Comparison of ENCODE assay signal across 8 cellular contexts in genomic region chr9:12775373-12775962, GRCh38. TPM values are rescaled to one million over a fixed set of nuclear protein-coding genes. Genes with fewer than 3 reads are reported as not detected.
A peak's percentile ranks its signal among the peaks of the same experiment; 100 is the strongest.
DNase-seq lines count a peak whose midpoint lies in the region; ATAC-seq, FAIRE-seq and TF ChIP-seq lines count a peak whose summit lies in the region.

No MANE protein-coding gene starts in this region.

- no peak overlapping the region for H3K27ac ChIP-seq in GM23338 (ENCODE audit: low read depth)
- peak overlapping the region; percentile 66 to 94 (median 80) for H3K27ac ChIP-seq in pancreas

- 0 out of 2 replicates have a peak, but pooled peaks cover 3% of the 10 kb centered on the region for H3K4me1 ChIP-seq in GM23338 (ENCODE audit: insufficient read depth)
- peaks cover 0 to 7% (median 4%) of the 10 kb centered on the region in 3 donors for H3K4me1 ChIP-seq in pancreas

- no peaks in the 10 kb centered on the region for H3F3A ChIP-seq in GM23338 (replicated peaks; ENCODE audit: low read depth)

- H3K79me2 ChIP-seq in GM23338 (replicated peaks; ENCODE audit: insufficient read depth), result no peaks in the 10 kb centered on the region

- H3K36me3 ChIP-seq in GM23338 (ENCODE audit: insufficient read depth) (no peaks in the 10 kb centered on the region), pancreas (no peaks in the 10 kb centered on the region)

- peaks cover 2% of the 10 kb centered on the region; the same call in 1 of the 3 replicates for H3K4me1 Mint-ChIP-seq in GM23338

- no peak for FAIRE-seq in pancreas (lab: Jason Lieb, UNC)

- H3K4me3 ChIP-seq in AG10803 (ENCODE audit: low read length) (peak overlapping the region; percentile 70), GM23338 (peak overlapping the region; percentile 87), pancreas (peak overlapping the region; percentile 50 to 72 (median 63))

- WGBS in pancreas, 2 donors, result 0 to 1% methylated on average over 31 to 37 of the region's 37 CpGs

- no peaks in the 10 kb centered on the region for H3K9me3 Mint-ChIP-seq in GM23338

- H3K9me3 ChIP-seq in pancreas, result no peaks in the 10 kb centered on the region

- intact Hi-C loops in pancreas (cut with DNase I), result no loop called here

- H3K9me2 ChIP-seq in GM23338 (ENCODE audit: insufficient read depth), result no peaks in the 10 kb centered on the region

- H3K27ac Mint-ChIP-seq in GM23338, result no peak overlapping the region

- DNase-seq in AG10803 (ENCODE audit: low read depth), result no peak
- peak; percentile 50 for DNase-seq in GM23338 (ENCODE audit: low spot score)
- peak; percentile 17 for DNase-seq in SK-N-DZ (ENCODE audit: low spot score)
- peak; percentile 58 for DNase-seq in globus pallidus (ENCODE audit: low spot score)
- peak in 3 of 6 donors; percentile 36 to 67 (median 55) for DNase-seq in pancreas
- no peak for DNase-seq in NCI-H2081 treated with DMSO at 0.1 percent for 48 hours (lab: John Stamatoyannopoulos, UW)
- no peak for DNase-seq in SIG-M5 treated with dmso at 0.1 percent for 504 hours (lab: John Stamatoyannopoulos, UW; ENCODE audit: unreplicated experiment)

- no peaks in the 10 kb centered on the region for H4K20me1 ChIP-seq in GM23338 (replicated peaks; ENCODE audit: insufficient read depth)

- TF ChIP-seq CTCF in AG10803 (conservative IDR thresholded peaks at IDR 0.05; ENCODE audit: low read length), result no peak; the same call in 1 of the 2 replicates
- no peak for TF ChIP-seq CTCF in GM23338 (conservative IDR thresholded peaks at IDR 0.05; ENCODE audit: low read depth in 2 of 2)
- TF ChIP-seq CTCF in pancreas (IDR thresholded peaks at IDR 0.05), result no peak

- H3K4me2 ChIP-seq in GM23338, result peak overlapping the region; percentile 89

- ATAC-seq in GM23338, result peak; percentile 52
- peak; percentile 6 to 72 (median 44) for ATAC-seq in pancreas
- ATAC-seq in GM21723 (IDR thresholded peaks at IDR 0.05; ENCODE audit: unreplicated experiment), result no peak

- no peaks in the 10 kb centered on the region for H3K36me3 Mint-ChIP-seq in GM23338 (ENCODE audit: low read depth)

- H2AFZ ChIP-seq in GM23338, result peak overlapping the region; percentile 19

- H3K27me3 ChIP-seq in GM23338 (ENCODE audit: insufficient read depth) (peaks cover 23% of the 10 kb centered on the region), pancreas (no peaks in the 10 kb centered on the region)

- peaks cover 20% of the 10 kb centered on the region for H3K27me3 Mint-ChIP-seq in GM23338 (ENCODE audit: insufficient read depth, low read depth, poor library complexity)

- H3K4me3 Mint-ChIP-seq in GM23338, result peak overlapping the region; percentile 95

TF ChIP-seq in GM23338, 12 proteins besides CTCF, POLR2A, EP300 and RAD21:
- no peak for TF ChIP-seq ZNF114 (CRISPR knock-in tag; IDR thresholded peaks at IDR 0.05)
- TF ChIP-seq REST (IDR thresholded peaks at IDR 0.05; ENCODE audit: unreplicated experiment), result no peak
- no peak for TF ChIP-seq ZNF331 (CRISPR knock-in tag; IDR thresholded peaks at IDR 0.05; ENCODE audit: low read depth)
- no peak for TF ChIP-seq POLR2AphosphoS5 (IDR thresholded peaks at IDR 0.05; ENCODE audit: low read depth)
- TF ChIP-seq EZH2 (IDR thresholded peaks at IDR 0.05; ENCODE audit: low read depth, unreplicated experiment), result peak; percentile 3
- no peak for TF ChIP-seq ZNF462 (CRISPR knock-in tag; IDR thresholded peaks at IDR 0.05)
- no peak for TF ChIP-seq STAT1 (IDR thresholded peaks at IDR 0.05; ENCODE audit: unreplicated experiment)
- TF ChIP-seq CREB1 (CRISPR knock-in tag; IDR thresholded peaks at IDR 0.05; ENCODE audit: low read depth), result no peak

RNA-seq across cellular contexts. Expression of gene LURAP1L, which starts 0.6 kb away (rescaled TPM):
- total RNA-seq in GM23338 (2014; rRNA removed; shearing (Covaris generic)), result 0.74 and 1.2 TPM in 2 replicates
- 0.68 and 1.6 TPM in 2 replicates for polyA plus RNA-seq in GM23338 (2016; fragmentation: Nextera tagmentation; extraction: Ambion mirVana)
- polyA plus RNA-seq in SK-N-DZ (2014; cell fraction: cytosol; rRNA removed), result 0.35 TPM in 1 of 2 replicates, not detected in the other
- 0.31 and 0.91 TPM in 2 replicates for polyA plus RNA-seq in SK-N-DZ (2014; cell fraction: nucleus; rRNA removed)
- 10 to 100 TPM in 5 of 6 donors, 1 to 10 TPM in 1; 6.5 to 21.1 (median 13.7) TPM for total RNA-seq in pancreas
- 10 to 100 TPM; 10.9 to 11.3 TPM for polyA plus RNA-seq in pancreas

Comparison
In these comparisons a context has a peak if more than half of its experiments do, and no peak if none do; other contexts are left out.
1. DNase-seq: peak in GM23338 (single experiment), SK-N-DZ (single experiment) and globus pallidus (single experiment); none in AG10803 (single experiment), NCI-H2081 treated with DMSO at 0.1 percent for 48 hours (single experiment) and SIG-M5 treated with dmso at 0.1 percent for 504 hours (single experiment).
2. Peak in every context shown above with its lines, with median percentiles within 50 percentile points of each other: H3K4me3 ChIP-seq.